Comparison of ENCODE assay signal across 8 cellular contexts in the genomic region with DNA sequence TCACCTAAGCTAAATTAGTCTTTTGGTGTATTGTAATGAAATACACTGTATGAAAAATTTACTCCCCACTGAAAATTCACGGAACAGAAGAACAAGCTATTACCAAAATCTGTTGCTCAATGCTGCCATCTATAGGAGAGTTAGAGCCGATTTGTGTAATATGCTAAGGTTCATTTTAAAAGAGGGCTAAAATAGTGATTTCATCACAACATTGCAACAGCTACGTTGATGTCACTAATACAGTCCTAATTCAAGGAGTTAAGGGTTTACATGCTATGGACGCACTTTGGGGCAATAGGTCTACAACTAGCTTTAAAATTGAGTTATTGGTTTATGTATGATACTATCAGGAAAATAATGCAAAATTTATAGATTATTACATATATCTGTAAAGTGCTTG. TPM values are rescaled to one million over a fixed set of nuclear protein-coding genes. Genes with fewer than 3 reads are reported as not detected.
A peak's percentile ranks its signal among the peaks of the same experiment; 100 is the strongest.
DNase-seq lines count a peak whose midpoint lies in the region; ATAC-seq and TF ChIP-seq lines count a peak whose summit lies in the region.

No MANE protein-coding gene starts in this region.

- no peak overlapping the region for H3K27ac ChIP-seq in endodermal cell (ENCODE audit: low read depth, low read length)
- no peak overlapping the region for H3K27ac ChIP-seq in neural progenitor cell

- H3K9me3 Mint-ChIP-seq in endodermal cell (no peaks in the 10 kb centered on the region), neural progenitor cell (peaks cover 4% of the 10 kb centered on the region)

- peaks cover 8% of the 10 kb centered on the region for H3K4me1 Mint-ChIP-seq in endodermal cell
- peaks cover 19% of the 10 kb centered on the region for H3K4me1 Mint-ChIP-seq in neural progenitor cell

- H3K4me2 ChIP-seq in neural progenitor cell = peak overlapping the region; percentile 90

- H3K36me3 Mint-ChIP-seq in endodermal cell (ENCODE audit: low read depth) = peaks cover 5% of the 10 kb centered on the region
- peaks cover 4% of the 10 kb centered on the region for H3K36me3 Mint-ChIP-seq in neural progenitor cell

- no peak overlapping the region for H3K27ac Mint-ChIP-seq in endodermal cell
- H3K27ac Mint-ChIP-seq in neural progenitor cell = no peak overlapping the region

- H3K79me2 ChIP-seq in neural progenitor cell (ENCODE audit: low read depth) = peaks cover 17% of the 10 kb centered on the region

- peaks cover 7% of the 10 kb centered on the region for H3F3A ChIP-seq in neural progenitor cell (ENCODE audit: low read depth)

- 4% methylated on average over 4 of the region's 4 CpGs; no CpG with 5 or more reads in 1 of the 2 experiments for WGBS in endodermal cell (ENCODE audit: insufficient coverage in 1 of 2, insufficient read length in 1 of 2), 2 experiments

- no peaks in the 10 kb centered on the region for H4K20me1 ChIP-seq in neural progenitor cell (ENCODE audit: low read depth)

- ATAC-seq in GM18858 (IDR thresholded peaks at IDR 0.05; ENCODE audit: unreplicated experiment) (no peak), GM18867 (IDR thresholded peaks at IDR 0.05; ENCODE audit: unreplicated experiment) (no peak)

- H3K4me1 ChIP-seq in endodermal cell (ENCODE audit: control insufficient read depth, insufficient read depth, low read length) = peaks cover 5% of the 10 kb centered on the region
- peaks cover 4% of the 10 kb centered on the region for H3K4me1 ChIP-seq in neural progenitor cell

- H3K9me3 ChIP-seq in endodermal cell (ENCODE audit: control insufficient read depth, low read length) (no peaks in the 10 kb centered on the region), neural progenitor cell (ENCODE audit: low read depth) (no peaks in the 10 kb centered on the region)

- no peak overlapping the region for H3K9ac ChIP-seq in endodermal cell (ENCODE audit: extremely low read depth, low read length, poor library complexity, severe bottlenecking)
- no peak overlapping the region for H3K9ac ChIP-seq in neural progenitor cell

- no peaks in the 10 kb centered on the region for H3K27me3 ChIP-seq in endodermal cell (ENCODE audit: control insufficient read depth, insufficient read depth, low read length, poor library complexity, severe bottlenecking)
- no peaks in the 10 kb centered on the region for H3K27me3 ChIP-seq in neural progenitor cell

- H3K36me3 ChIP-seq in endodermal cell (ENCODE audit: control insufficient read depth, insufficient read depth, low read length) (no peaks in the 10 kb centered on the region), neural progenitor cell (no peaks in the 10 kb centered on the region)

- DNase-seq in GF-D8 (lab: John Stamatoyannopoulos, UW) (peak; percentile 33), M059J (ENCODE audit: low read depth) (peak; percentile 77), RPMI7951 (ENCODE audit: low read depth) (peak; percentile 80), endodermal cell (no peak), neural progenitor cell (ENCODE audit: low spot score) (peak; percentile 71)
- DNase-seq in activated CD4-positive, alpha-beta T cell treated with anti-CD3 and anti-CD28 coated beads, Interleukin-2, amount 50 U/mL, for 48 hours = no peak

- peak; percentile 85 for TF ChIP-seq CTCF in endodermal cell (conservative IDR thresholded peaks at IDR 0.05)
- peak; percentile 82 for TF ChIP-seq CTCF in neural progenitor cell (IDR thresholded peaks at IDR 0.05)

- H3K4me3 ChIP-seq in endodermal cell (ENCODE audit: low read length) (no peak overlapping the region), neural progenitor cell (no peak overlapping the region)

- no peak overlapping the region for H3K4me3 Mint-ChIP-seq in endodermal cell
- H3K4me3 Mint-ChIP-seq in neural progenitor cell = no peak overlapping the region

- no peaks in the 10 kb centered on the region for H3K27me3 Mint-ChIP-seq in endodermal cell (ENCODE audit: insufficient read depth)
- peaks cover 8% of the 10 kb centered on the region for H3K27me3 Mint-ChIP-seq in neural progenitor cell (ENCODE audit: insufficient read depth, low read depth)

- H2AFZ ChIP-seq in neural progenitor cell (replicated peaks) = no peak overlapping the region

RNA-seq across cellular contexts. Expression of a gene that starts 3.0 kb away (rescaled TPM):
- 12.6 and 13.3 TPM in 2 replicates for total RNA-seq in M059J (2014; rRNA removed; shearing (Covaris generic))
- 14.2 and 18.4 TPM in 2 replicates for total RNA-seq in RPMI7951 (2014; rRNA removed; shearing (Covaris generic))
- 10 to 100 TPM; 16.2 to 16.6 TPM for total RNA-seq in endodermal cell
- 17.0 TPM for polyA plus RNA-seq in endodermal cell (2013, experiment 1 of 2)
- polyA plus RNA-seq in endodermal cell (2013, experiment 2 of 2) = 15.8 TPM
- 8.4 and 13.0 TPM in 2 replicates for total RNA-seq in neural progenitor cell (ENCODE audit: low replicate concordance)

RNA-seq across cellular contexts. Expression of a gene that starts 33.3 kb away (rescaled TPM):
- 4.4 and 11.6 TPM in 2 replicates for total RNA-seq in M059J (2014; rRNA removed; shearing (Covaris generic))
- 7.9 and 11.0 TPM in 2 replicates for total RNA-seq in RPMI7951 (2014; rRNA removed; shearing (Covaris generic))
- total RNA-seq in endodermal cell (10 to 100 TPM; 35.2 to 46.2 TPM), neural progenitor cell (ENCODE audit: low replicate concordance) (13.8 and 15.1 TPM in 2 replicates)
- 24.5 TPM for polyA plus RNA-seq in endodermal cell (2013, experiment 1 of 2)
- 19.1 TPM for polyA plus RNA-seq in endodermal cell (2013, experiment 2 of 2)

Comparison
In these comparisons a context has a peak if more than half of its experiments do, and no peak if none do; other contexts are left out.
1. DNase-seq: peak in GF-D8 (single experiment), M059J (single experiment), RPMI7951 (single experiment) and neural progenitor cell (single experiment); none in endodermal cell (single experiment) and activated CD4-positive, alpha-beta T cell treated with anti-CD3 and anti-CD28 coated beads, Interleukin-2, amount 50 U/mL, for 48 hours (0 of 2).